4 cellular contexts compared by ENCODE assay signal in the genomic region with DNA sequence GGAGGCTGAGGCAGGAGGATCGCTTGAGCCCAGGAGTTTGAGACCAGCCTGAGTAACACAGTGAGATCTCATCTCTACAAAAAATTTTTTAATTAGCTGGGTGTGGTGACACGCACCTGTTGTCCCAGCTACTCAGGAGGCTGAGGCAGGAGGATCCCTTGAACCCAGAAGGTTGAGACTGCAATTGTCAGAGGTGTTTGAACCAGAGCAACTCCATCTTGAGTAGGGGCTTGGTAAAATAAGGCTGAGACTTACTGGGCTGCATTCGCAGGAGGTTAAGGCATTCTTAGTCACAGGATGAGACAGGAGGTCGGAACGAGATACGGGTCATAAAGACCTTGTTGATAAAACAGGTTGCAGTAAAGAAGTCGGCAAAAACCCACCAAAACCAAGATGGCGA. TPM values are rescaled to one million over a fixed set of nuclear protein-coding genes. Genes with fewer than 3 reads are reported as not detected.
"Had no signal": no experiment of that assay in that cellular context is flagged by ENCODE, and none has a peak within 500 bp of the region (broad histone marks: within the 10 kb centered on the region; RNA-seq: fewer than 3 reads in every experiment).

No MANE protein-coding gene starts in this region.

RNA-seq across cellular contexts. Expression of gene SYT12, which starts 17.7 kb away (rescaled TPM):
- total RNA-seq: H4, HFFc6 had no signal

RNA-seq across cellular contexts. Expression of gene C11orf86, which starts 30.1 kb away (rescaled TPM):
- total RNA-seq: GM23248, H4, H9, HFFc6 had no signal
- polyA plus RNA-seq: GM23248 had no signal

RNA-seq across cellular contexts. Expression of gene RHOD, which starts 51.4 kb away (rescaled TPM):
- total RNA-seq: H4 had no signal
